9 cellular contexts compared by ENCODE assay signal in the genomic region with DNA sequence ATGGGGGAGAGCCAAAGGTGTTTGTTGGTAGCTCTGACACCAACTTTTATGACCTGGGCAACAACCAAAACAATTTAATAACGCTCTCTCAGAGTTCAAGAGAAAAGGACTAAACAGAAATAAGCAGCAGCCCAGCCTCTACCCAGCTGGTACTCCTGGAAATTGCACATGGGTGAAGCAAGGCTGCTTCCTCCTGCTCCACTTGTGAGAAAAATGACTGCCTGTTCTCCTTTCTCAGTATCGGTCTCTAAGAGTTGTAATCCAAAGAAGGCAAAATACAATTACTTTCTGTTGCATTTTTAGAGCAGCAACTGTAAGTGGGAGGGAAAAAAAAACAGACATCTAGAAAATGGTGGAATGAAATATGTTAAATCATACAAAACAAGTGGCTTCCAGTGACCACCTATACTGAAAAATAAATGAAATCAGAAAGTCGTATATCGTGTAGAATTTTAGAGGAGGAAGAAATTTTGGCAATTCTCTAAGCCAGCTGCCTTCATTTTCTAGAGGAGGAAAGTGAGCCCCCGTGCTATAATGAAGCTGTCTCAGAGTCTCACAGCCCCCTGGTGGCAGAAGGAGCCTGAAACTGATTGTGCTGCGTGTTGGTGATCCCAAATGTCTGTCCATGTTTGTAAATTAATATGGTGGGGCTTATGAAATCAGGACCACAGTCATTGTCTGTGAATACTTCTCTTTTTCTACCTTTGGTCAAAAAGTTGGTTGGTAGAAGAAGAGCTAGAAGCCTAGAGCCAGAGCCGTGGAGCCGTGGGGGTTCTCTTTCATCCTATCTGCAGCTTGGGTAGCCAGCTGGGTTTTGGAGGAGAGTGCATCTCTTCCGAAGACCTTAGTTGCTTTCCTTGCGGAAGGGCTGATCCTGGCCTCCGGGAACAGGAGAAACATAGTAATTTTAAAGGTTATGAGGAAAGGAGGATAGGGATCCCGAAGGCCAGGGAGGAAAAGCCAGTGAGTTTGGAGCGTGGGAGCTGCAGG.
A peak's percentile ranks its signal among the peaks of the same experiment; 100 is the strongest.
DNase-seq lines count a peak whose midpoint lies in the region; ATAC-seq, FAIRE-seq and TF ChIP-seq lines count a peak whose summit lies in the region.
"Had no signal": no experiment of that assay in that cellular context is flagged by ENCODE, and none has a peak within 500 bp of the region (broad histone marks: within the 10 kb centered on the region; RNA-seq: fewer than 3 reads in every experiment).

No MANE protein-coding gene starts in this region.

- H3K4me2 ChIP-seq in parathyroid adenoma (ENCODE audit: low read length): no peak overlapping the region

- H3K9ac ChIP-seq in parathyroid adenoma: no peak overlapping the region

- H3K27me3 ChIP-seq in parathyroid adenoma (ENCODE audit: control insufficient read depth, insufficient read depth, low read length): no peaks in the 10 kb centered on the region

- H3K27ac ChIP-seq in parathyroid adenoma: no peak overlapping the region

- H3K36me3 ChIP-seq in parathyroid adenoma (ENCODE audit: control insufficient read depth, insufficient read depth, low read length): no peaks in the 10 kb centered on the region

- H3K79me2 ChIP-seq in parathyroid adenoma: no peaks in the 10 kb centered on the region

- TF ChIP-seq CTCF in parathyroid adenoma (IDR thresholded peaks at IDR 0.05): peak; percentile 28

- ATAC-seq in HG03565 (IDR thresholded peaks at IDR 0.05; ENCODE audit: unreplicated experiment) (peak; percentile 50), HG02571 (IDR thresholded peaks at IDR 0.05; ENCODE audit: unreplicated experiment) (no peak)
- ATAC-seq: T-cell had no signal

- no peaks in the 10 kb centered on the region for H3K4me1 ChIP-seq in parathyroid adenoma

- DNase-seq in COR-L47 (lab: John Stamatoyannopoulos, UW) (peak; percentile 11), GM19238 (ENCODE audit: insufficient read length, low spot score) (peak; percentile 25), SKM-1 treated with dmso at 0.1 percent for 144 hours (lab: John Stamatoyannopoulos, UW; ENCODE audit: unreplicated experiment) (peak; percentile 3), fibroblast of peridontal ligament (ENCODE audit: extremely low read depth) (peak; percentile 13), HTR-8/SVneo (ENCODE audit: insufficient read length, low spot score) (no peak)

- no peak for FAIRE-seq in HTR-8/SVneo (lab: Jason Lieb, UNC)

- H2AFZ ChIP-seq in parathyroid adenoma: peak overlapping the region; percentile 38

- H3K9me3 ChIP-seq in parathyroid adenoma (ENCODE audit: control insufficient read depth, low read length): no peaks in the 10 kb centered on the region

- H3K4me3 ChIP-seq in parathyroid adenoma (ENCODE audit: low read depth, low read length): no peak overlapping the region
